In genomic region chr16:24858219-24859041, GRCh38 we compare ENCODE assay signal across 8 cellular contexts. TPM values are rescaled to one million over a fixed set of nuclear protein-coding genes. Genes with fewer than 3 reads are reported as not detected.
DNase-seq lines count a peak whose midpoint lies in the region; ATAC-seq, FAIRE-seq and TF ChIP-seq lines count a peak whose summit lies in the region.

No MANE protein-coding gene starts in this region.

- H3K4me3 ChIP-seq in Peyer's patch (no peak overlapping the region), iPS DF 6.9 (ENCODE audit: low read length) (no peak overlapping the region)

- no peaks in the 10 kb centered on the region for H3K36me3 Mint-ChIP-seq in activated naive CD4-positive, alpha-beta T cell treated with anti-CD3 and anti-CD28 coated beads, Interleukin-2, amount 10 ng/mL, durations not matched to agents 7 days and 5 days

- ATAC-seq in HG03432 (IDR thresholded peaks at IDR 0.05; ENCODE audit: unreplicated experiment), result no peak

- peaks cover 0 to 27% (median 0%) of the 10 kb centered on the region in 4 donors for H3K4me1 ChIP-seq in Peyer's patch
- H3K4me1 ChIP-seq in iPS DF 6.9 (ENCODE audit: control insufficient read depth, insufficient read depth, low read length), result no peaks in the 10 kb centered on the region

- TF ChIP-seq POLR2A in Peyer's patch (IDR thresholded peaks at IDR 0.05), result no peak

- H3K27ac Mint-ChIP-seq in activated naive CD4-positive, alpha-beta T cell treated with anti-CD3 and anti-CD28 coated beads, Interleukin-2, amount 10 ng/mL, durations not matched to agents 7 days and 5 days, result no peak overlapping the region

- H3K9me3 ChIP-seq in Peyer's patch (no peaks in the 10 kb centered on the region), iPS DF 6.9 (ENCODE audit: control insufficient read depth, insufficient read depth, low read length) (no peaks in the 10 kb centered on the region)

- H3K27ac ChIP-seq in Peyer's patch (no peak overlapping the region), iPS DF 6.9 (ENCODE audit: low read length) (no peak overlapping the region)

- CTCF ChIA-PET in activated naive CD4-positive, alpha-beta T cell treated with anti-CD3 and anti-CD28 coated beads, Interleukin-2, amount 10 ng/mL, durations not matched to agents 7 days and 5 days (lab: Charles Lee), result no interaction called here

- no peaks in the 10 kb centered on the region for H3K9me3 Mint-ChIP-seq in activated naive CD4-positive, alpha-beta T cell treated with anti-CD3 and anti-CD28 coated beads, Interleukin-2, amount 10 ng/mL, durations not matched to agents 7 days and 5 days

- peak; percentile 23 for FAIRE-seq in GM19239 (lab: Jason Lieb, UNC)

- DNase-seq in GM19239 (ENCODE audit: insufficient read length, low spot score) (peak; percentile 54), Peyer's patch (peak in 2 of 3 donors; percentile 70 to 73), iPS DF 6.9 (ENCODE audit: low read depth, low spot score) (peak; percentile 39), DMS79 treated with DMSO at 0.1 percent for 48 hours (lab: John Stamatoyannopoulos, UW) (no peak), NCI-H1417 treated with DMSO at 0.1 percent for 48 hours (lab: John Stamatoyannopoulos, UW) (no peak)
- DNase-seq in activated naive CD4-positive, alpha-beta T cell treated with anti-CD3 and anti-CD28 coated beads, Interleukin-2, amount 10 ng/mL, durations not matched to agents 7 days and 5 days, result peak; percentile 78
- peak in 2 of 3 donors; percentile 9 to 47 for DNase-seq in stimulated activated CD4-positive, alpha-beta T cell treated with anti-CD3 and anti-CD28 coated beads, TNF-alpha, amount 100 ng/mL, for 48 hours (ENCODE audit: low read depth in 3 of 3)

- no peak for TF ChIP-seq CTCF in Peyer's patch (IDR thresholded peaks at IDR 0.05)

- H3K36me3 ChIP-seq in Peyer's patch (peaks cover 0 to 4% (median 0%) of the 10 kb centered on the region in 3 donors), iPS DF 6.9 (ENCODE audit: control insufficient read depth, insufficient read depth, low read length) (no peaks in the 10 kb centered on the region)

- no peaks in the 10 kb centered on the region for H3K4me1 Mint-ChIP-seq in activated naive CD4-positive, alpha-beta T cell treated with anti-CD3 and anti-CD28 coated beads, Interleukin-2, amount 10 ng/mL, durations not matched to agents 7 days and 5 days

- H3K27me3 Mint-ChIP-seq in activated naive CD4-positive, alpha-beta T cell treated with anti-CD3 and anti-CD28 coated beads, Interleukin-2, amount 10 ng/mL, durations not matched to agents 7 days and 5 days, result peaks cover 18% of the 10 kb centered on the region

- H3K4me3 Mint-ChIP-seq in activated naive CD4-positive, alpha-beta T cell treated with anti-CD3 and anti-CD28 coated beads, Interleukin-2, amount 10 ng/mL, durations not matched to agents 7 days and 5 days, result no peak overlapping the region

- H3K27me3 ChIP-seq in Peyer's patch (no peaks in the 10 kb centered on the region), iPS DF 6.9 (ENCODE audit: control insufficient read depth, insufficient read depth, low read length) (no peaks in the 10 kb centered on the region)

- WGBS in iPS DF 6.9 (ENCODE audit: insufficient coverage, insufficient read length), result no CpG with 5 or more reads among the region's 9 CpGs

RNA-seq across cellular contexts. Expression of gene SLC5A11, which starts 12.7 kb away (rescaled TPM):
- 100 to 1,000 TPM in 2 of 4 donors, 10 to 100 TPM in 1, 1 to 10 TPM in 1; 1.7 to 138 (median 88.6) TPM for total RNA-seq in Peyer's patch

Comparison
In these comparisons a context has a peak if more than half of its experiments do, and no peak if none do; other contexts are left out.
1. DNase-seq: peak in GM19239 (single experiment), Peyer's patch (2 of 3), activated naive CD4-positive, alpha-beta T cell treated with anti-CD3 and anti-CD28 coated beads, Interleukin-2, amount 10 ng/mL, durations not matched to agents 7 days and 5 days (single experiment), iPS DF 6.9 (single experiment) and stimulated activated CD4-positive, alpha-beta T cell treated with anti-CD3 and anti-CD28 coated beads, TNF-alpha, amount 100 ng/mL, for 48 hours (2 of 3); none in DMS79 treated with DMSO at 0.1 percent for 48 hours (single experiment) and NCI-H1417 treated with DMSO at 0.1 percent for 48 hours (single experiment).